In genomic region chr1:229253170-229253974, GRCh38 we compare ENCODE assay signal across 1 cellular context.
TF ChIP-seq lines count a peak whose summit lies in the region.

No MANE protein-coding gene starts in this region.

TF ChIP-seq in HepG2, 621 proteins besides CTCF, POLR2A, EP300 and RAD21 (continued from another document):
- TF ChIP-seq ZNF609 (CRISPR knock-in tag; IDR thresholded peaks at IDR 0.05; ENCODE audit: borderline replicate concordance) (peak; percentile 59; the same call in 1 of the 2 replicates), ATF1 (CRISPR knock-in tag; IDR thresholded peaks at IDR 0.05) (0 out of 2 replicates have a peak, but pooled peaks have one; percentile 30), ARID3A (IDR thresholded peaks at IDR 0.05; ENCODE audit: low read depth, low read length) (peak; percentile 37; the same call in 1 of the 2 replicates), FOXO4 (CRISPR knock-in tag; conservative IDR thresholded peaks at IDR 0.05) (no peak), TEAD3 (CRISPR knock-in tag; optimal IDR thresholded peaks at IDR 0.05; ENCODE audit: borderline replicate concordance) (peak; percentile 51), SALL2 (CRISPR knock-in tag; IDR thresholded peaks at IDR 0.05) (no peak), MAX (IDR thresholded peaks at IDR 0.05) (peak; percentile 53; the same call in 1 of the 2 replicates), SALL1 (CRISPR knock-in tag; IDR thresholded peaks at IDR 0.05) (0 out of 2 replicates have a peak, but pooled peaks have one; percentile 5), RARA (CRISPR knock-in tag; IDR thresholded peaks at IDR 0.05) (no peak), ZNF703 (CRISPR knock-in tag; IDR thresholded peaks at IDR 0.05; ENCODE audit: borderline replicate concordance) (no peak), ZNF362 (CRISPR knock-in tag; IDR thresholded peaks at IDR 0.05; ENCODE audit: borderline replicate concordance) (peak; percentile 85), FOXP4 (CRISPR knock-in tag; IDR thresholded peaks at IDR 0.05) (0 out of 2 replicates have a peak, but pooled peaks have one; percentile 12), MTF2 (CRISPR knock-in tag; IDR thresholded peaks at IDR 0.05; ENCODE audit: borderline replicate concordance) (no peak), SAP130 (CRISPR knock-in tag; IDR thresholded peaks at IDR 0.05; ENCODE audit: low read depth) (peak; percentile 74), STAG1 (CRISPR knock-in tag; IDR thresholded peaks at IDR 0.05) (0 out of 2 replicates have a peak, but pooled peaks have one; percentile 20), ZNF296 (CRISPR knock-in tag; conservative IDR thresholded peaks at IDR 0.05) (no peak), FOSL2 (CRISPR knock-in tag; IDR thresholded peaks at IDR 0.05) (peak; percentile 71), NR2F1 (CRISPR knock-in tag; IDR thresholded peaks at IDR 0.05) (peak in 1 of 2 experiments; percentile 33; a peak in 1 of 4 replicates), JUND (CRISPR knock-in tag; IDR thresholded peaks at IDR 0.05) (no peak), RERE (CRISPR knock-in tag; IDR thresholded peaks at IDR 0.05; ENCODE audit: low read depth) (peak; percentile 48; the same call in 1 of the 2 replicates), SIN3A (IDR thresholded peaks at IDR 0.05; ENCODE audit: borderline replicate concordance, low read depth, low read length) (peak; percentile 44; the same call in 1 of the 2 replicates), MLLT10 (CRISPR knock-in tag; IDR thresholded peaks at IDR 0.05) (no peak), NCOR1 (IDR thresholded peaks at IDR 0.05; ENCODE audit: borderline replicate concordance, low read length) (peak; percentile 44; the same call in 1 of the 2 replicates), SP5 (CRISPR knock-in tag; IDR thresholded peaks at IDR 0.05; ENCODE audit: borderline replicate concordance, low read depth) (peak; percentile 76; the same call in 1 of the 2 replicates), NR2F2 (IDR thresholded peaks at IDR 0.05; ENCODE audit: borderline replicate concordance, low read depth) (peak; percentile 72; the same call in 1 of the 2 replicates)
